Comparison of ENCODE assay signal across 33 cellular contexts in the genomic region with DNA sequence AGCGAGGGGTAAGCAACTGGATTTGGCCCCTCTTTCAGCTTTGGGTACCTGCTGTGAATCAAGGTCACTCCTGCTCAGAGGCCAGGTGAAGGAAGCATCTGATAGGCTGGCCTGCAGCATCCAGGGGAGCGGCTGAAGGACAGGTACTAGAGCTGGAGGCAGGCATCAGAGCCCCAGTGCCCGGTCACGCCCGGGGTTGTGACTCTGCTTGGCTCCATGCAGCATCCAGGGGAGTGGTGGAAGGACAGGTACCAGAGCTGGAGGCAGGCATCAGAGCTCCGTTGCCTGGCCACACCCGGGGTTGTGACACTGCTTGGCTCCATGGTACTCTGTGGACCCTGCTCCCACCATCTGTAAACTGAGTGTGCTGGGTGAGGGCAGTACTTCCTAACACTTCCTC.
"Had no signal": no experiment of that assay in that cellular context is flagged by ENCODE, and none has a peak within 500 bp of the region (broad histone marks: within the 10 kb centered on the region; RNA-seq: fewer than 3 reads in every experiment).

No MANE protein-coding gene starts in this region.

- H3K36me3 Mint-ChIP-seq: activated CD8-positive, alpha-beta memory T cell treated with anti-CD3 and anti-CD28 coated beads, Interleukin-2, amount 10 ng/mL, durations not matched to agents 7 days and 5 days; activated naive CD4-positive, alpha-beta T cell treated with anti-CD3 and anti-CD28 coated beads, Interleukin-2, amount 50 U/mL, for 72 hours; T-cell had no signal

- H3K27me3 ChIP-seq: adrenal gland, body of pancreas, breast epithelium had no signal

- H3K4me3 ChIP-seq: adrenal gland, body of pancreas, breast epithelium, K562, PC-9 had no signal

- H3K4me1 ChIP-seq: breast epithelium had no signal

- H3K9me3 ChIP-seq: adrenal gland, body of pancreas, breast epithelium had no signal

- ATAC-seq: activated CD4-positive, alpha-beta T cell treated with anti-CD3 and anti-CD28 coated beads for 36 hours; activated CD4-positive, CD25-positive, alpha-beta regulatory T cell treated with anti-CD3 and anti-CD28 coated beads, Interleukin-2, amount 50 U/mL, for 24 hours; activated CD8-positive, alpha-beta memory T cell treated with anti-CD3 and anti-CD28 coated beads, Interleukin-2, amount 10 ng/mL, durations not matched to agents 7 days and 5 days; activated naive CD4-positive, alpha-beta T cell treated with anti-CD3 and anti-CD28 coated beads, Interleukin-2, amount 50 U/mL, for 72 hours; activated T-cell treated with anti-CD3 and anti-CD28 coated beads, Interleukin-2, amount 50 U/mL, for 72 hours; activated T-helper 17 cell treated with anti-CD3 and anti-CD28 coated beads, Interleukin-2, amount 50 U/mL, for 72 hours; body of pancreas; K562; Right ventricle myocardium inferior; SK-N-SH treated with all-trans-retinoic acid at 6 μM for 48 hours; T-cell had no signal

- DNase-seq: activated CD4-positive, alpha-beta memory T cell treated with anti-CD3 and anti-CD28 coated beads, Interleukin-2, amount 10 ng/mL, durations not matched to agents 7 days and 5 days; activated CD4-positive, alpha-beta T cell treated with anti-CD3 and anti-CD28 coated beads for 36 hours; activated CD8-positive, alpha-beta memory T cell treated with anti-CD3 and anti-CD28 coated beads for 24 hours; activated CD8-positive, alpha-beta memory T cell treated with anti-CD3 and anti-CD28 coated beads, Interleukin-2, amount 10 ng/mL, durations not matched to agents 7 days and 5 days; activated CD8-positive, alpha-beta memory T cell treated with anti-CD3 and anti-CD28 coated beads, Interleukin-2, amount 50 U/mL, for 48 hours; activated gamma-delta T cell; activated naive CD4-positive, alpha-beta T cell treated with anti-CD3 and anti-CD28 coated beads for 36 hours; activated T-cell treated with anti-CD3 and anti-CD28 coated beads, Interleukin-2, amount 50 U/mL, for 72 hours; adrenal gland; body of pancreas; NCI-H1048; NCI-H1105 treated with DMSO at 0.1 percent for 48 hours; NCI-H1436; NCI-H1694; NCI-H1930; NCI-H2081 treated with DMSO at 0.1 percent for 48 hours; NCI-H226; NCI-H524 treated with DMSO at 0.1 percent for 48 hours; NK-92 treated with Interleukin-12 subunit alpha and Interleukin-12 subunit beta, amount 100 ng/mL, for 24 hours; PC-9; SIG-M5; T-cell; T-helper 2 cell; T-helper 9 cell; WERI-Rb-1 had no signal

- H3K27me3 Mint-ChIP-seq: activated CD4-positive, alpha-beta memory T cell treated with anti-CD3 and anti-CD28 coated beads, Interleukin-2, amount 10 ng/mL, durations not matched to agents 7 days and 5 days; activated CD4-positive, alpha-beta T cell treated with anti-CD3 and anti-CD28 coated beads for 36 hours; activated CD8-positive, alpha-beta memory T cell treated with anti-CD3 and anti-CD28 coated beads, Interleukin-2, amount 10 ng/mL, durations not matched to agents 7 days and 5 days; activated T-helper 17 cell treated with anti-CD3 and anti-CD28 coated beads, Interleukin-2, amount 50 U/mL, for 72 hours; T-cell had no signal

- H3K4me3 Mint-ChIP-seq: activated CD4-positive, alpha-beta memory T cell treated with anti-CD3 and anti-CD28 coated beads, Interleukin-2, amount 10 ng/mL, durations not matched to agents 7 days and 5 days; activated CD4-positive, alpha-beta T cell treated with anti-CD3 and anti-CD28 coated beads for 36 hours; activated CD8-positive, alpha-beta memory T cell treated with anti-CD3 and anti-CD28 coated beads, Interleukin-2, amount 10 ng/mL, durations not matched to agents 7 days and 5 days; activated naive CD4-positive, alpha-beta T cell treated with anti-CD3 and anti-CD28 coated beads for 36 hours; activated T-cell treated with anti-CD3 and anti-CD28 coated beads, Interleukin-2, amount 50 U/mL, for 72 hours; activated T-helper 17 cell treated with anti-CD3 and anti-CD28 coated beads, Interleukin-2, amount 50 U/mL, for 72 hours; T-cell had no signal

- H3K9me3 Mint-ChIP-seq: activated CD4-positive, alpha-beta memory T cell treated with anti-CD3 and anti-CD28 coated beads, Interleukin-2, amount 10 ng/mL, durations not matched to agents 7 days and 5 days; activated naive CD4-positive, alpha-beta T cell treated with anti-CD3 and anti-CD28 coated beads for 36 hours; activated naive CD4-positive, alpha-beta T cell treated with anti-CD3 and anti-CD28 coated beads, Interleukin-2, amount 50 U/mL, for 72 hours; activated T-cell treated with anti-CD3 and anti-CD28 coated beads, Interleukin-2, amount 50 U/mL, for 72 hours; activated T-helper 17 cell treated with anti-CD3 and anti-CD28 coated beads, Interleukin-2, amount 50 U/mL, for 72 hours; T-cell had no signal

- H3K27ac ChIP-seq: adrenal gland, body of pancreas, breast epithelium, PC-9, RWPE1, WERI-Rb-1 had no signal

- H3K4me2 ChIP-seq: PC-9 had no signal

- H3K27ac Mint-ChIP-seq: activated CD4-positive, alpha-beta memory T cell treated with anti-CD3 and anti-CD28 coated beads, Interleukin-2, amount 10 ng/mL, durations not matched to agents 7 days and 5 days; activated CD4-positive, alpha-beta T cell treated with anti-CD3 and anti-CD28 coated beads for 36 hours; activated CD8-positive, alpha-beta memory T cell treated with anti-CD3 and anti-CD28 coated beads, Interleukin-2, amount 10 ng/mL, durations not matched to agents 7 days and 5 days; activated naive CD4-positive, alpha-beta T cell treated with anti-CD3 and anti-CD28 coated beads for 36 hours; activated naive CD4-positive, alpha-beta T cell treated with anti-CD3 and anti-CD28 coated beads, Interleukin-2, amount 50 U/mL, for 72 hours; activated T-cell treated with anti-CD3 and anti-CD28 coated beads, Interleukin-2, amount 50 U/mL, for 72 hours; activated T-helper 17 cell treated with anti-CD3 and anti-CD28 coated beads, Interleukin-2, amount 50 U/mL, for 72 hours; T-cell had no signal

- H3K36me3 ChIP-seq: adrenal gland, breast epithelium, WERI-Rb-1 had no signal

- H2AFZ ChIP-seq: PC-9 had no signal
